In the genomic region with DNA sequence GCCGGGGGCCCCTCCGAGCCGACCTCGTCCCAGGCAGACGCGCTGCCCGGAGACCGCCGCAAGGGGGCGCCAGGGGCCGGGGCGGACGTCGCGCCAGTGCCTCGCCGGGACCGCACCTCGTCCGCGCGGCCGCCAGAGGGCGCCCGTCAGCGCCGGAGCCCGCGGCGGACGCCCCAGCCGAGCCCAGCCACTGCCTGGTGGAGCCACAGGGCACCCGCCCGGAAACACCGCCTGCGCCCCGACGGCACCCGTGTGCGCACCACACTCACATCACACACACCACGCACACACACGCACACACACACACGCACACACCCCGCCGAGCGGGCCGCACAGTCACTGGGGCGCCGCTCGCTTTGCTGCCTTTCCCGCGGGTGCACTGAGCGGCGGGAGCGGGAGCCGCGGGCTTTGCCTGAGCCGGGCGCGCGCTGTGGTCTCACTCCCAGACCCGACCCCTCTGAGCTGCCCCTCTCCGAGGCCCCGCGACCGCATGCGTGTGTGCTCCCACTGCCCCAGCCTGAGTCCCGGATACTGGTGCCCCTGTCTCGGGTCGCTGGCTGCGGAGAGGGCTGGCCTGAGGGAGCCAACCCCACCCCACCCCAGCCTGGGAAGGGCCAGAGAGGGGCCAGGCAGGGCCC, we compare ENCODE assay signal across 8 cellular contexts.
A peak's percentile ranks its signal among the peaks of the same experiment; 100 is the strongest.
DNase-seq lines count a peak whose midpoint lies in the region; ATAC-seq and TF ChIP-seq lines count a peak whose summit lies in the region.

No MANE protein-coding gene starts in this region.

- H3K4me1 ChIP-seq in right cardiac atrium (ENCODE audit: control insufficient read depth, insufficient read depth, low read length) = no peaks in the 10 kb centered on the region

- DNase-seq in AG10803 (ENCODE audit: low read depth) (peak; percentile 52), NOMO-1 (lab: John Stamatoyannopoulos, UW; ENCODE audit: unreplicated experiment in 2 of 2) (peak; percentile 31 to 33), right cardiac atrium (peak; percentile 71 to 88 (median 86)), putamen (ENCODE audit: low spot score) (peak; percentile 57), T1000 (lab: John Stamatoyannopoulos, UW) (no peak)
- DNase-seq in activated naive CD4-positive, alpha-beta T cell treated with anti-CD3 and anti-CD28 coated beads, Interleukin-2, amount 50 U/mL, for 72 hours (ENCODE audit: low spot score in 2 of 2) = peak; percentile 63 to 90

- no peak overlapping the region for H3K27ac ChIP-seq in right cardiac atrium (ENCODE audit: low read length)

- 2% methylated on average over 71 of the region's 71 CpGs for WGBS in right cardiac atrium

- no peaks in the 10 kb centered on the region for H3K9me3 Mint-ChIP-seq in activated naive CD4-positive, alpha-beta T cell treated with anti-CD3 and anti-CD28 coated beads, Interleukin-2, amount 50 U/mL, for 72 hours

- no peaks in the 10 kb centered on the region for H3K9me3 ChIP-seq in right cardiac atrium (ENCODE audit: control insufficient read depth, low read length)

- peaks cover 0 to 13% of the 10 kb centered on the region in 2 donors for H3K36me3 Mint-ChIP-seq in activated naive CD4-positive, alpha-beta T cell treated with anti-CD3 and anti-CD28 coated beads, Interleukin-2, amount 50 U/mL, for 72 hours

- H3K27ac Mint-ChIP-seq in activated naive CD4-positive, alpha-beta T cell treated with anti-CD3 and anti-CD28 coated beads, Interleukin-2, amount 50 U/mL, for 72 hours = no peak overlapping the region

- H3K27me3 ChIP-seq in right cardiac atrium (ENCODE audit: control insufficient read depth, insufficient read depth) = no peaks in the 10 kb centered on the region

- peak; percentile 58 for ATAC-seq in GM18873 (IDR thresholded peaks at IDR 0.05; ENCODE audit: low FRiP score, unreplicated experiment)
- peak; percentile 96 for ATAC-seq in HG03095 (IDR thresholded peaks at IDR 0.05; ENCODE audit: unreplicated experiment)
- ATAC-seq in activated naive CD4-positive, alpha-beta T cell treated with anti-CD3 and anti-CD28 coated beads, Interleukin-2, amount 50 U/mL, for 72 hours = peak; percentile 92 to 98
- ATAC-seq in right cardiac atrium = peak; percentile 93 to 96

- peak; percentile 40 for TF ChIP-seq CTCF in AG10803 (conservative IDR thresholded peaks at IDR 0.05; ENCODE audit: low read length)

- H3K4me3 ChIP-seq in AG10803 (ENCODE audit: low read length) (peak overlapping the region; percentile 48), right cardiac atrium (ENCODE audit: low read length) (peak overlapping the region; percentile 7)

- intact Hi-C loops in right cardiac atrium (cut with DNase I) = loop anchor here (5.0 to 10.0 kb wide), 4 partner anchors 74 to 749 kb away; no protein-coding TSS in a partner anchor
